Comparison of ENCODE assay signal across 13 cellular contexts in the genomic region with DNA sequence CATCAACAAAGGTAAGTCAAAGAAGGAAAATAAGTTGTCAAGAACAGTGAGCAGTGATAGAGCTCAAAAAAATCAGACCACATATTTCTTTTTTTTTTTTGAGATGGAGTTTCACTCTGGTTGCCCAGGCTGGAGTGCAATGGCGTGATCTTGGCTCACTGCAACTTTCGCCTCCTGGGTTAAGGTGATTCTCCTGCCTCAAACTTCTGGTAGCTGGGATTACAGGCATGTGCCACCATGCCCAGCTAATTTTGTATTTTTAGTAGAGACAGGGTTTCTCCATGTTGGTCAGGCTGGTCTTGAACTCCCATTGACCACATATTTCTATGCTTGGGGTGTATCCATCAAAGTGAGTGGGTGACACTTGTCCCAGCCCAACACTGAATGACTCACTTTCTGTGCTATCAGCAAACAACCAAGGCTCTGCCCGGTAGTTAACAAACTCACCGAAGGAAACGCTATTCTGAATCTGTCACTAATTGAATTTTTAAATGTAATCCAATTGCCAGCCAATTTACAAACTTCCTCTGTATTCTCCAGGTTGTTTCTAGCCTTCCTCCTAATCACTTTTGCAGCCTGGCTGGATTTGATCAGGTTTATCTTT. TPM values are rescaled to one million over a fixed set of nuclear protein-coding genes. Genes with fewer than 3 reads are reported as not detected.
DNase-seq lines count a peak whose midpoint lies in the region; ATAC-seq and TF ChIP-seq lines count a peak whose summit lies in the region.
"Had no signal": no experiment of that assay in that cellular context is flagged by ENCODE, and none has a peak within 500 bp of the region (broad histone marks: within the 10 kb centered on the region; RNA-seq: fewer than 3 reads in every experiment).

No MANE protein-coding gene starts in this region.

- H3K9me3 ChIP-seq in A673 (ENCODE audit: low read depth, low read length, poor library complexity, severe bottlenecking) = peaks cover 4% of the 10 kb centered on the region
- H3K9me3 ChIP-seq in heart right ventricle = peaks cover 0 to 24% (median 13%) of the 10 kb centered on the region in 11 donors

- CTCF ChIA-PET in A673 (lab: Charles Lee) = no interaction called here

- no peak overlapping the region for H3K4me3 ChIP-seq in A673 (ENCODE audit: low read depth, low read length, poor library complexity, severe bottlenecking)
- H3K4me3 ChIP-seq in heart right ventricle = no peak overlapping the region
- H3K4me3 ChIP-seq: BLaER1, left ventricle myocardium inferior had no signal

- POLR2A ChIA-PET in A673 (lab: Charles Lee; ENCODE audit: low non-redundant PET) = no interaction called here

- H3K36me3 ChIP-seq in A673 (ENCODE audit: insufficient read depth, low read length, poor library complexity, severe bottlenecking) (no peaks in the 10 kb centered on the region), heart right ventricle (no peaks in the 10 kb centered on the region)
- H3K36me3 ChIP-seq: BLaER1, left ventricle myocardium inferior had no signal

- peak; percentile 53 for DNase-seq in A673 (ENCODE audit: low spot score)
- DNase-seq in amniotic epithelial cell (ENCODE audit: low read depth) = peak; percentile 22
- DNase-seq in NCI-H524 treated with DMSO at 0.1 percent for 48 hours (lab: John Stamatoyannopoulos, UW) = no peak
- DNase-seq in stimulated activated naive CD4-positive, alpha-beta T cell treated with Interleukin-2 at 50 U/mL for 16 hours (lab: John Stamatoyannopoulos, UW) = no peak
- no peak for DNase-seq in heart right ventricle
- no peak for DNase-seq in head of caudate nucleus
- DNase-seq: activated naive CD8-positive, alpha-beta T cell treated with anti-CD3 and anti-CD28 coated beads, Interleukin-2, amount 10 ng/mL, durations not matched to agents 7 days and 5 days; left ventricle myocardium inferior; NCI-H526 treated with DMSO at 0.1 percent for 48 hours; stimulated activated naive CD4-positive, alpha-beta T cell had no signal

- WGBS in heart right ventricle, 2 donors = 62 to 68% methylated on average over 5 of the region's 5 CpGs

- H3K27me3 ChIP-seq in A673 (replicated peaks; ENCODE audit: insufficient read depth, low read depth, low read length, poor library complexity) (no peaks in the 10 kb centered on the region), heart right ventricle (peaks cover 0 to 4% (median 0%) of the 10 kb centered on the region in 7 donors)
- H3K27me3 ChIP-seq: BLaER1 had no signal

- ATAC-seq in GM19023 (IDR thresholded peaks at IDR 0.05; ENCODE audit: unreplicated experiment) (peak; percentile 49), HG03060 (IDR thresholded peaks at IDR 0.05; ENCODE audit: low read depth, unreplicated experiment) (peak; percentile 47), heart right ventricle (no peak)

- intact Hi-C loops in A673 (cut with micrococcal nuclease; ENCODE audit: unreplicated experiment) = no loop called here
- intact Hi-C loops in heart right ventricle (cut with DNase I) = no loop called here
- intact Hi-C loops in head of caudate nucleus (cut with DNase I) = no loop called here

- TF ChIP-seq CTCF in A673 (conservative IDR thresholded peaks at IDR 0.05; ENCODE audit: low read depth, low read length) (no peak), heart right ventricle (IDR thresholded peaks at IDR 0.05) (no peak)

- H3K4me1 ChIP-seq in A673 (ENCODE audit: insufficient read depth, low read length, poor library complexity, severe bottlenecking) (peaks cover 12% of the 10 kb centered on the region), heart right ventricle (peaks cover 0 to 3% (median 0%) of the 10 kb centered on the region in 9 donors)
- H3K4me1 ChIP-seq: BLaER1, left ventricle myocardium inferior had no signal

- no TSS peak for BruUV-seq in A673 (replicated peaks; lab: Mats Ljungman, UMichigan)

- H3K27ac ChIP-seq in A673 (ENCODE audit: low read depth, low read length, poor library complexity, severe bottlenecking) (no peak overlapping the region), heart right ventricle (no peak overlapping the region)
- H3K27ac ChIP-seq: BLaER1, left ventricle myocardium inferior had no signal

RNA-seq across cellular contexts. Expression of a gene that starts 19.6 kb away (rescaled TPM):
- total RNA-seq in A673 (2021) (53.1 and 57.8 TPM in 2 replicates), heart right ventricle (10 to 100 TPM; 18.1 to 28.0 (median 22.4) TPM)
- 10 to 100 TPM; 10.1 to 11.0 TPM for polyA plus RNA-seq in heart right ventricle

Comparison
In these comparisons a context has a peak if more than half of its experiments do, and no peak if none do; other contexts are left out.
1. DNase-seq: peak in A673 (single experiment) and amniotic epithelial cell (single experiment); none in NCI-H524 treated with DMSO at 0.1 percent for 48 hours (single experiment), stimulated activated naive CD4-positive, alpha-beta T cell treated with Interleukin-2 at 50 U/mL for 16 hours (single experiment), heart right ventricle (0 of 2) and head of caudate nucleus (0 of 42).
2. ATAC-seq: peak in GM19023 (single experiment) and HG03060 (single experiment); none in heart right ventricle (0 of 8).